ENCODE assay signal across 8 cellular contexts in genomic region chr16:10738231-10739077, GRCh38. TPM values are rescaled to one million over a fixed set of nuclear protein-coding genes. Genes with fewer than 3 reads are reported as not detected.
DNase-seq lines count a peak whose midpoint lies in the region; ATAC-seq lines count a peak whose summit lies in the region.

No MANE protein-coding gene starts in this region.

- intact Hi-C loops in left cardiac atrium (cut with DNase I): loop anchor here (5.0 to 10.0 kb wide), 3 partner anchors 161 to 484 kb away; no protein-coding TSS in a partner anchor

- no peaks in the 10 kb centered on the region for H3K9me3 Mint-ChIP-seq in activated naive CD4-positive, alpha-beta T cell treated with anti-CD3 and anti-CD28 coated beads, Interleukin-2, amount 50 U/mL, for 24 hours

- H3K27ac Mint-ChIP-seq in activated naive CD4-positive, alpha-beta T cell treated with anti-CD3 and anti-CD28 coated beads, Interleukin-2, amount 50 U/mL, for 24 hours: no peak overlapping the region

- H3K4me1 ChIP-seq in NT2/D1 (ENCODE audit: insufficient read depth, insufficient read length): peaks cover 2% of the 10 kb centered on the region

- peaks cover 7% of the 10 kb centered on the region for H3K9me3 ChIP-seq in NT2/D1 (ENCODE audit: insufficient read depth, low read length)

- H3K4me1 Mint-ChIP-seq in activated naive CD4-positive, alpha-beta T cell treated with anti-CD3 and anti-CD28 coated beads, Interleukin-2, amount 50 U/mL, for 24 hours: peaks cover 23% of the 10 kb centered on the region

- H3K4me3 Mint-ChIP-seq in activated naive CD4-positive, alpha-beta T cell treated with anti-CD3 and anti-CD28 coated beads, Interleukin-2, amount 50 U/mL, for 24 hours: peak overlapping the region; percentile 11

- no peaks in the 10 kb centered on the region for H3K27me3 ChIP-seq in NT2/D1 (ENCODE audit: insufficient read depth, insufficient read length)

- no peaks in the 10 kb centered on the region for H3K27me3 Mint-ChIP-seq in activated naive CD4-positive, alpha-beta T cell treated with anti-CD3 and anti-CD28 coated beads, Interleukin-2, amount 50 U/mL, for 24 hours

- no peak overlapping the region for H3K9ac ChIP-seq in NT2/D1 (ENCODE audit: insufficient read length, low read depth)

- no peaks in the 10 kb centered on the region for H3K36me3 ChIP-seq in NT2/D1 (ENCODE audit: insufficient read depth, insufficient read length, low read length)

- peak; percentile 44 for DNase-seq in DMS53 (lab: John Stamatoyannopoulos, UW)
- DNase-seq in DMS53 treated with DMSO at 0.1 percent for 48 hours (lab: John Stamatoyannopoulos, UW; ENCODE audit: unreplicated experiment): no peak
- peak; percentile 42 for DNase-seq in NT2/D1 (ENCODE audit: low read depth, low spot score)
- DNase-seq in left cardiac atrium: peak; percentile 87
- DNase-seq in stimulated activated CD4-positive, alpha-beta T cell treated with anti-CD3 and anti-CD28 coated beads, Interleukin-12 subunit alpha, Interleukin-12 subunit beta, amount 100 ng/mL, for 48 hours (ENCODE audit: low read depth in 2 of 3, low spot score in 1 of 3): peak; percentile 32 to 60 (median 51)
- DNase-seq in NCI-H774 (lab: John Stamatoyannopoulos, UW): no peak

- H3K36me3 Mint-ChIP-seq in activated naive CD4-positive, alpha-beta T cell treated with anti-CD3 and anti-CD28 coated beads, Interleukin-2, amount 50 U/mL, for 24 hours: no peaks in the 10 kb centered on the region

- peak; percentile 67 for ATAC-seq in HG02763 (IDR thresholded peaks at IDR 0.05; ENCODE audit: unreplicated experiment)
- peak; percentile 86 to 88 for ATAC-seq in left cardiac atrium

- no peak overlapping the region for H3K4me3 ChIP-seq in NT2/D1 (ENCODE audit: insufficient read length, low read depth)

RNA-seq across cellular contexts. Expression of gene NUBP1, which starts 5.2 kb away (rescaled TPM):
- total RNA-seq in left cardiac atrium: 10 to 100 TPM; 38.1 to 38.9 TPM

RNA-seq across cellular contexts. Expression of gene TEKT5, which starts 43.7 kb away (rescaled TPM):
- under 1 TPM in 1 of 2 donors, not detected in 1; 0.52 TPM for total RNA-seq in left cardiac atrium

Comparison
In these comparisons a context has a peak if more than half of its experiments do, and no peak if none do; other contexts are left out.
1. DNase-seq: peak in DMS53 (single experiment), NT2/D1 (single experiment), left cardiac atrium (single experiment) and stimulated activated CD4-positive, alpha-beta T cell treated with anti-CD3 and anti-CD28 coated beads, Interleukin-12 subunit alpha, Interleukin-12 subunit beta, amount 100 ng/mL, for 48 hours (3 of 3); none in DMS53 treated with DMSO at 0.1 percent for 48 hours (single experiment) and NCI-H774 (single experiment).